Comparison of ENCODE assay signal across 11 cellular contexts in genomic region chr18:56563568-56563967, GRCh38.
DNase-seq lines count a peak whose midpoint lies in the region; ATAC-seq and TF ChIP-seq lines count a peak whose summit lies in the region.
"Had no signal": no experiment of that assay in that cellular context is flagged by ENCODE, and none has a peak within 500 bp of the region (broad histone marks: within the 10 kb centered on the region; RNA-seq: fewer than 3 reads in every experiment).

No MANE protein-coding gene starts in this region.

- H3K9me3 ChIP-seq in Karpas-422 (ENCODE audit: low read length) (no peaks in the 10 kb centered on the region), esophagus muscularis mucosa (no peaks in the 10 kb centered on the region)

- intact Hi-C loops in activated CD4-positive, alpha-beta T cell treated with anti-CD3 and anti-CD28 coated beads for 36 hours (cut with DNase I, micrococcal nuclease), result no loop called here
- intact Hi-C loops in esophagus muscularis mucosa (cut with DNase I), result no loop called here

- CTCF ChIA-PET in activated CD4-positive, alpha-beta T cell treated with anti-CD3 and anti-CD28 coated beads for 36 hours (lab: Charles Lee), result interaction anchor here (1.0 to 1.7 kb wide), 2 partner anchors 9 to 13 kb away, joined by 3 to 7 read pairs; no protein-coding TSS in a partner anchor

- H3K36me3 Mint-ChIP-seq in activated CD4-positive, alpha-beta T cell treated with anti-CD3 and anti-CD28 coated beads for 36 hours (ENCODE audit: low read depth), result no peaks in the 10 kb centered on the region
- H3K36me3 Mint-ChIP-seq in progenitor cell of endocrine pancreas (ENCODE audit: insufficient read depth), result no peaks in the 10 kb centered on the region
- H3K36me3 Mint-ChIP-seq: activated CD4-positive, alpha-beta memory T cell treated with anti-CD3 and anti-CD28 coated beads for 36 hours had no signal

- H3K27me3 Mint-ChIP-seq in activated CD4-positive, alpha-beta T cell treated with anti-CD3 and anti-CD28 coated beads for 36 hours, result peaks cover 2% of the 10 kb centered on the region
- no peaks in the 10 kb centered on the region for H3K27me3 Mint-ChIP-seq in progenitor cell of endocrine pancreas

- H3K9me3 Mint-ChIP-seq in activated CD4-positive, alpha-beta T cell treated with anti-CD3 and anti-CD28 coated beads for 36 hours (ENCODE audit: low read depth), result no peaks in the 10 kb centered on the region
- H3K9me3 Mint-ChIP-seq in progenitor cell of endocrine pancreas (ENCODE audit: low read depth), result no peaks in the 10 kb centered on the region
- H3K9me3 Mint-ChIP-seq: activated CD4-positive, alpha-beta memory T cell treated with anti-CD3 and anti-CD28 coated beads for 36 hours had no signal

- H3K4me1 ChIP-seq in Karpas-422 (ENCODE audit: low read length) (peaks cover 51% of the 10 kb centered on the region), esophagus muscularis mucosa (peaks cover 0 to 5% (median 0%) of the 10 kb centered on the region in 4 donors)

- H3K9ac ChIP-seq in Karpas-422 (ENCODE audit: low read length), result no peak overlapping the region

- H3K27ac ChIP-seq in Karpas-422 (ENCODE audit: low read length), result no peak overlapping the region
- H3K27ac ChIP-seq in esophagus muscularis mucosa (replicated peaks in 1 of 4), result no peak overlapping the region

- TF ChIP-seq POLR2A in esophagus muscularis mucosa (IDR thresholded peaks at IDR 0.05; ENCODE audit: low read depth), result no peak

- no peak overlapping the region for H3K4me3 Mint-ChIP-seq in activated CD4-positive, alpha-beta T cell treated with anti-CD3 and anti-CD28 coated beads for 36 hours
- H3K4me3 Mint-ChIP-seq in progenitor cell of endocrine pancreas (ENCODE audit: low read depth), result no peak overlapping the region
- H3K4me3 Mint-ChIP-seq: activated CD4-positive, alpha-beta memory T cell treated with anti-CD3 and anti-CD28 coated beads for 36 hours had no signal

- peak overlapping the region; percentile 69; the same call in 1 of the 2 replicates for H2AFZ ChIP-seq in Karpas-422 (ENCODE audit: low read length)

- H3K36me3 ChIP-seq in Karpas-422 (ENCODE audit: insufficient read depth, low read length) (no peaks in the 10 kb centered on the region), esophagus muscularis mucosa (no peaks in the 10 kb centered on the region)

- H4K20me1 ChIP-seq in Karpas-422 (ENCODE audit: insufficient read depth, low read depth, low read length), result no peaks in the 10 kb centered on the region

- TF ChIP-seq EP300 in esophagus muscularis mucosa (IDR thresholded peaks at IDR 0.05), result no peak

- H3K27ac Mint-ChIP-seq in activated CD4-positive, alpha-beta T cell treated with anti-CD3 and anti-CD28 coated beads for 36 hours, result no peak overlapping the region
- H3K27ac Mint-ChIP-seq in progenitor cell of endocrine pancreas, result peak overlapping the region; percentile 47
- H3K27ac Mint-ChIP-seq: activated CD4-positive, alpha-beta memory T cell treated with anti-CD3 and anti-CD28 coated beads for 36 hours had no signal

- no peaks in the 10 kb centered on the region for H3K9me2 ChIP-seq in Karpas-422 (replicated peaks; ENCODE audit: insufficient read depth, low read length)

- no peaks in the 10 kb centered on the region for H3K4me1 Mint-ChIP-seq in activated CD4-positive, alpha-beta T cell treated with anti-CD3 and anti-CD28 coated beads for 36 hours
- peaks cover 38% of the 10 kb centered on the region for H3K4me1 Mint-ChIP-seq in progenitor cell of endocrine pancreas (ENCODE audit: low read depth)

- TF ChIP-seq CTCF in astrocyte of the spinal cord (IDR thresholded peaks at IDR 0.05; ENCODE audit: low read depth, low read length) (peak; percentile 34), progenitor cell of endocrine pancreas (IDR thresholded peaks at IDR 0.05; ENCODE audit: unreplicated experiment) (peak; percentile 38), esophagus muscularis mucosa (IDR thresholded peaks at IDR 0.05) (no peak)

- in situ Hi-C loops in astrocyte of the spinal cord (cut with HindIII; ENCODE audit: low sequenced_read_pairs), result no loop called here

- H3K27me3 ChIP-seq in Karpas-422 (ENCODE audit: low read length) (no peaks in the 10 kb centered on the region), esophagus muscularis mucosa (no peaks in the 10 kb centered on the region)

- peak overlapping the region; percentile 50 for H3K4me2 ChIP-seq in Karpas-422 (ENCODE audit: low read depth, low read length, poor library complexity, severe bottlenecking)

- no peaks in the 10 kb centered on the region for H3K79me2 ChIP-seq in Karpas-422 (ENCODE audit: low read length)

- H3K4me3 ChIP-seq in Karpas-422 (ENCODE audit: low read length) (no peak overlapping the region), astrocyte of the spinal cord (ENCODE audit: low read depth, low read length) (no peak overlapping the region), esophagus muscularis mucosa (no peak overlapping the region)

- ATAC-seq in activated CD4-positive, alpha-beta T cell treated with anti-CD3 and anti-CD28 coated beads for 36 hours, result no peak
- ATAC-seq in HG03097 (IDR thresholded peaks at IDR 0.05; ENCODE audit: low FRiP score, unreplicated experiment) (no peak), esophagus mucosa (no peak)

- WGBS in esophagus muscularis mucosa, result 88% methylated on average over 7 of the region's 7 CpGs

- POLR2A ChIA-PET in activated CD4-positive, alpha-beta T cell treated with anti-CD3 and anti-CD28 coated beads for 36 hours (lab: Charles Lee), result no interaction called here

- DNase-seq in activated CD4-positive, alpha-beta T cell treated with anti-CD3 and anti-CD28 coated beads for 36 hours, result peak; percentile 21
- DNase-seq in activated CD4-positive, alpha-beta T cell treated with anti-CD3 and anti-CD28 coated beads, Interleukin-2, amount 50 U/mL, for 48 hours, result no peak
- DNase-seq in Karpas-422 (peak; percentile 86), astrocyte of the spinal cord (ENCODE audit: low read depth, low spot score) (no peak), progenitor cell of endocrine pancreas (ENCODE audit: low spot score, unreplicated experiment) (no peak), esophagus muscularis mucosa (ENCODE audit: extremely low spot score) (no peak)
- DNase-seq: activated CD4-positive, alpha-beta memory T cell treated with anti-CD3 and anti-CD28 coated beads for 36 hours; C1 segment of cervical spinal cord; NCI-H446 had no signal

Comparison
In these comparisons a context has a peak if more than half of its experiments do, and no peak if none do; other contexts are left out.
1. DNase-seq: peak in activated CD4-positive, alpha-beta T cell treated with anti-CD3 and anti-CD28 coated beads for 36 hours (single experiment) and Karpas-422 (single experiment); none in activated CD4-positive, alpha-beta T cell treated with anti-CD3 and anti-CD28 coated beads, Interleukin-2, amount 50 U/mL, for 48 hours (0 of 2), astrocyte of the spinal cord (single experiment), progenitor cell of endocrine pancreas (single experiment) and esophagus muscularis mucosa (single experiment).
2. CTCF ChIP-seq: peak in astrocyte of the spinal cord (single experiment) and progenitor cell of endocrine pancreas (single experiment); none in esophagus muscularis mucosa (0 of 3).